In the genomic region with DNA sequence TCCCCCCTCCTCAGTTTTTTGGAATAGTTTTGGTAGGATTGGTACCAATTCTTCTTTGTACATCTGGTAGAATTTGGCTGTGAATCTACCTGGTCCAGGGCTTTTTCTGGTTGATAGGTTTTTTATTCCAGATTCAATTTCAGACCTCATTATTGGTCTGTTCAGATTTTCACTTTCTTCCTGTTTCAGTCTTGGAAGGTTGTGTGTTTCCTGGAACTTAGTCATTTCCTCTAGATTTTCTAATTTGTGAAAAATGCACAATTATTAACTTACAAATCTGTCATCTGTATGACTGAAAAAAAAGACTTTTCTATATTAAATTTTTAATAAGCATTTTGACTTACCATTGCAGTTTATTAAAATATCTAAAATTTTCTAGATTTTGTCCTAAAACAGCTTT, we compare ENCODE assay signal across 7 cellular contexts.
DNase-seq lines count a peak whose midpoint lies in the region; ATAC-seq, FAIRE-seq and TF ChIP-seq lines count a peak whose summit lies in the region.
"Not testable (repeated sequence)": the region's sequence is repeated elsewhere in the genome, so short reads cannot be mapped to it uniquely, and the experiment has no call there.

No MANE protein-coding gene starts in this region.

- H3K4me1 ChIP-seq in RWPE2 (ENCODE audit: insufficient read depth, poor library complexity, severe bottlenecking): not testable (repeated sequence)

- DNase-seq in EL (peak; percentile 26), HS-5 (ENCODE audit: low read depth) (peak; percentile 4), choroid plexus epithelial cell (ENCODE audit: low read depth) (peak; percentile 25), fibroblast of mammary gland (ENCODE audit: low read depth) (peak; percentile 18), kidney tubule cell (ENCODE audit: low spot score) (peak; percentile 19)
- DNase-seq in RWPE2 (ENCODE audit: low spot score): not testable (repeated sequence)

- not testable (repeated sequence) for TF ChIP-seq CTCF in RWPE2 (IDR thresholded peaks at IDR 0.05; ENCODE audit: poor library complexity, severe bottlenecking); choroid plexus epithelial cell (conservative IDR thresholded peaks at IDR 0.05; ENCODE audit: low read depth, low read length); fibroblast of mammary gland (conservative IDR thresholded peaks at IDR 0.05; ENCODE audit: control insufficient read depth, insufficient read depth, low read depth, low read length)

- not testable (repeated sequence) for H3K9me3 ChIP-seq in RWPE2 (ENCODE audit: severe bottlenecking)

- H3K36me3 ChIP-seq in RWPE2 (ENCODE audit: low read depth): not testable (repeated sequence)

- H3K4me3 ChIP-seq in RWPE2 (ENCODE audit: severe bottlenecking); choroid plexus epithelial cell (ENCODE audit: low read depth, low read length); fibroblast of mammary gland (ENCODE audit: control insufficient read depth, low read depth, low read length): not testable (repeated sequence)

- ATAC-seq in RWPE2 (ENCODE audit: low read depth): not testable (repeated sequence)

- peak overlapping the region; percentile 41 for H3K27ac ChIP-seq in RWPE2 (ENCODE audit: poor library complexity, severe bottlenecking)

- not testable (repeated sequence) for H3K27me3 ChIP-seq in RWPE2 (ENCODE audit: insufficient read depth, poor library complexity, severe bottlenecking)

- peak; percentile 74 for FAIRE-seq in A204.1 (lab: Jason Lieb, UNC)
